10 cellular contexts compared by ENCODE assay signal in the genomic region with DNA sequence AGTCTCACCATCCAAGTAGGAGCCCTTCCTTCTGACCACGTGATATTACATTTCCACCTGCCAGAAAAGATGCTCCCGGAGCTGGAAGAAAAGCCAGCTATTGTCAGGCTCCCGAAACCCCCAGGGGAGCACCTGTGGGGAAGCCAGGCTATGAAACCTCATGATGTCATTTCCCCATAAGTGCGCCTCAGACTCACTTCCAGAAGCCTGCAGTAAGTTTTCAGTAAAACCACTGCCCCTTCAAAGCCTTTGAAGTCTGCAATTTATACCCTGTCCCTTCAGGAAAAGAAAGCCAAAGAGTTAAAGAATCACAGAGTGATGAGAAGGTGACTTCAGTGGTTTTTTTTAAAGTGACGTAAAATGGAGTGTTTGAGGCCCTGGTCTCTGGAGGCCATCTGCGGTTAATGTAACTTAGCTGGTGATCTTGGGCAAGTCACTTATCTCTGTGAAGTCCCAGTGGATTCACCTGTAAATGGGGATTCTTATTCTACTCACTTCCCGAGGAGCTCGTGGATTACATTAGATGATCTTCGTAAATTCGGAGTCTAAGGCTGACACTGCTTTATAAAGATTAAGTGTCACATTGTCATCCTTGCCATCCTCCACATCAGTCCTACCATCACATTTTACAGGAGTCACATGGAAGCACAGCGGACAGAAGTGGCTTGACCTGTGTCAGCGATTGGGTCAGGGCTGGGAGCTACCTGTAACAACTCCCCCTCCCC. TPM values are rescaled to one million over a fixed set of nuclear protein-coding genes. Genes with fewer than 3 reads are reported as not detected.
A peak's percentile ranks its signal among the peaks of the same experiment; 100 is the strongest.
DNase-seq lines count a peak whose midpoint lies in the region; ATAC-seq, FAIRE-seq and TF ChIP-seq lines count a peak whose summit lies in the region.
"Had no signal": no experiment of that assay in that cellular context is flagged by ENCODE, and none has a peak within 500 bp of the region (broad histone marks: within the 10 kb centered on the region; RNA-seq: fewer than 3 reads in every experiment).

No MANE protein-coding gene starts in this region.

- in situ Hi-C loops in K562 (cut with MboI): no loop called here

- H3K27me3 ChIP-seq in K562 (ENCODE audit: control insufficient read depth in 2 of 2, insufficient read depth in 2 of 2, low read length in 2 of 2): peaks cover 0 to 19% of the 10 kb centered on the region in 2 experiments; a peak in 3 of 5 replicates

- H3K27ac ChIP-seq in K562 (ENCODE audit: extremely low read depth, low read depth, low read length): no peak overlapping the region

- H2AFZ ChIP-seq in K562 (ENCODE audit: low read depth, low read length): no peak overlapping the region

- CTCF ChIA-PET in K562 (lab: Yijun Ruan, JAX; ENCODE audit: low intra/inter-chr PET ratio): no interaction called here

- TF ChIP-seq RAD21 in K562 (CRISPR knock-in tag; conservative IDR thresholded peaks at IDR 0.05 in 1 of 2, IDR thresholded peaks at IDR 0.05 in 1 of 2): no peak

- H3K4me3 ChIP-seq in K562: no peak overlapping the region

- no peak for TF ChIP-seq CTCF in K562 (IDR thresholded peaks at IDR 0.05 in 2 of 3, conservative IDR thresholded peaks at IDR 0.05 in 1 of 3; ENCODE audit: insufficient read depth in 2 of 3, low read depth in 1 of 3, low read length in 3 of 3)
- no peak for TF ChIP-seq CTCF in omental fat pad (IDR thresholded peaks at IDR 0.05)

- H3K4me2 ChIP-seq in K562 (ENCODE audit: insufficient read depth, low read length): no peak overlapping the region

- POLR2A ChIA-PET in K562 (lab: Yijun Ruan, JAX): no interaction called here

- FAIRE-seq in GM12891 (lab: Jason Lieb, UNC) (no peak), K562 (lab: Jason Lieb, UNC) (no peak)

- peaks cover 0 to 14% of the 10 kb centered on the region in 2 experiments; a peak in 2 of 5 replicates for H3K4me1 ChIP-seq in K562 (replicated peaks in 1 of 2; ENCODE audit: control insufficient read depth in 2 of 2, insufficient read depth in 2 of 2, low read length in 2 of 2)

- peak; percentile 43 for ATAC-seq in GM19463 (IDR thresholded peaks at IDR 0.05; ENCODE audit: unreplicated experiment)
- peak; percentile 54 for ATAC-seq in HG03103 (IDR thresholded peaks at IDR 0.05; ENCODE audit: low read depth, unreplicated experiment)
- ATAC-seq in K562: no peak
- no peak for ATAC-seq in omental fat pad (ENCODE audit: low FRiP score)

- no peaks in the 10 kb centered on the region for H4K20me1 ChIP-seq in K562 (replicated peaks; ENCODE audit: control insufficient read depth, insufficient read depth, low read length)

- no peaks in the 10 kb centered on the region for H3K9me1 ChIP-seq in K562 (ENCODE audit: control insufficient read depth, insufficient read depth, low read length)

- H3K36me3 ChIP-seq in K562 (ENCODE audit: control insufficient read depth, insufficient read depth, low read length): no peaks in the 10 kb centered on the region
- H3K36me3 ChIP-seq: suprapubic skin had no signal

- no peak overlapping the region for H3K9ac ChIP-seq in K562 (ENCODE audit: insufficient read depth in 1 of 2, low read depth in 2 of 2, low read length in 2 of 2)

- intact Hi-C loops in K562 (cut with micrococcal nuclease): loop anchor here (5.0 kb wide), 1 partner anchor 370 kb away; no protein-coding TSS in a partner anchor

- TF ChIP-seq POLR2A in GM12891 (IDR thresholded peaks at IDR 0.05; ENCODE audit: low read depth, low read length) (no peak), K562 (conservative IDR thresholded peaks at IDR 0.05) (no peak)

- no TSS peak for BruUV-seq in K562 (replicated peaks; lab: Mats Ljungman, UMichigan)

- DNase-seq in GM12891 (ENCODE audit: insufficient read length, low spot score) (peak; percentile 32), K562 (ENCODE audit: extremely low read depth in 1 of 4, low spot score in 3 of 4) (no peak), EL (no peak), NCI-H524 (lab: John Stamatoyannopoulos, UW) (no peak), omental fat pad (ENCODE audit: low spot score) (no peak), occipital lobe (lab: John Stamatoyannopoulos, UW) (no peak)
- DNase-seq: GDM1 had no signal

- TF ChIP-seq EP300 in K562 (IDR thresholded peaks at IDR 0.05; ENCODE audit: low read length): no peak

- no peaks in the 10 kb centered on the region for H3K9me3 ChIP-seq in K562 (replicated peaks; ENCODE audit: control insufficient read depth, insufficient read depth, low read depth, low read length)
- H3K9me3 ChIP-seq: suprapubic skin had no signal

- H3K79me2 ChIP-seq in K562 (ENCODE audit: control insufficient read depth, insufficient read depth, low read length): no peaks in the 10 kb centered on the region

- 3% methylated on average over 12 of the region's 12 CpGs for WGBS in K562 (ENCODE audit: insufficient coverage, low coverage, missing lambda C conversion rate)

TF ChIP-seq in GM12891, 5 proteins besides CTCF, POLR2A, EP300 and RAD21:
- TF ChIP-seq POU2F2 (IDR thresholded peaks at IDR 0.05; ENCODE audit: low read depth, low read length) (0 out of 2 replicates have a peak, but pooled peaks have one; percentile 27), POLR2AphosphoS5 (IDR thresholded peaks at IDR 0.05; ENCODE audit: low read depth, low read length) (no peak), SPI1 (IDR thresholded peaks at IDR 0.05; ENCODE audit: low read depth, low read length) (peak; percentile 66)

TF ChIP-seq in K562, 482 proteins besides CTCF, POLR2A, EP300 and RAD21:
- TF ChIP-seq TFE3 (CRISPR knock-in tag; IDR thresholded peaks at IDR 0.05): peak; percentile 38
- TF ChIP-seq, protein P1, sequence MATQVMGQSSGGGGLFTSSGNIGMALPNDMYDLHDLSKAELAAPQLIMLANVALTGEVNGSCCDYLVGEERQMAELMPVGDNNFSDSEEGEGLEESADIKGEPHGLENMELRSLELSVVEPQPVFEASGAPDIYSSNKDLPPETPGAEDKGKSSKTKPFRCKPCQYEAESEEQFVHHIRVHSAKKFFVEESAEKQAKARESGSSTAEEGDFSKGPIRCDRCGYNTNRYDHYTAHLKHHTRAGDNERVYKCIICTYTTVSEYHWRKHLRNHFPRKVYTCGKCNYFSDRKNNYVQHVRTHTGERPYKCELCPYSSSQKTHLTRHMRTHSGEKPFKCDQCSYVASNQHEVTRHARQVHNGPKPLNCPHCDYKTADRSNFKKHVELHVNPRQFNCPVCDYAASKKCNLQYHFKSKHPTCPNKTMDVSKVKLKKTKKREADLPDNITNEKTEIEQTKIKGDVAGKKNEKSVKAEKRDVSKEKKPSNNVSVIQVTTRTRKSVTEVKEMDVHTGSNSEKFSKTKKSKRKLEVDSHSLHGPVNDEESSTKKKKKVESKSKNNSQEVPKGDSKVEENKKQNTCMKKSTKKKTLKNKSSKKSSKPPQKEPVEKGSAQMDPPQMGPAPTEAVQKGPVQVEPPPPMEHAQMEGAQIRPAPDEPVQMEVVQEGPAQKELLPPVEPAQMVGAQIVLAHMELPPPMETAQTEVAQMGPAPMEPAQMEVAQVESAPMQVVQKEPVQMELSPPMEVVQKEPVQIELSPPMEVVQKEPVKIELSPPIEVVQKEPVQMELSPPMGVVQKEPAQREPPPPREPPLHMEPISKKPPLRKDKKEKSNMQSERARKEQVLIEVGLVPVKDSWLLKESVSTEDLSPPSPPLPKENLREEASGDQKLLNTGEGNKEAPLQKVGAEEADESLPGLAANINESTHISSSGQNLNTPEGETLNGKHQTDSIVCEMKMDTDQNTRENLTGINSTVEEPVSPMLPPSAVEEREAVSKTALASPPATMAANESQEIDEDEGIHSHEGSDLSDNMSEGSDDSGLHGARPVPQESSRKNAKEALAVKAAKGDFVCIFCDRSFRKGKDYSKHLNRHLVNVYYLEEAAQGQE (CRISPR knock-in tag; IDR thresholded peaks at IDR 0.05; ENCODE audit: low read depth): no peak

RNA-seq across cellular contexts. Expression of gene SEMA6A, which starts 2.6 kb away (rescaled TPM):
- polyA plus RNA-seq in GM12891 (2012; ENCODE audit: low read depth, missing spikeins): 1.6 TPM
- not detected in 2 replicates for total RNA-seq in K562 (2011; cell fraction: chromatin; rRNA removed; ENCODE audit: low replicate concordance)
- total RNA-seq in K562 (2011; cell fraction: nucleolus; rRNA removed): not detected in 2 replicates
- total RNA-seq in K562 (2011; cell fraction: nucleoplasm; rRNA removed): not detected in 2 replicates
- total RNA-seq in K562 (2014; rRNA removed) (not detected in 2 replicates), K562 (2014; rRNA removed; fragmentation: Illumina TruSeq; extraction: Trizol) (not detected in 2 replicates), K562 (2015; rRNA removed; fragmentation: Illumina TruSeq; extraction: Trizol) (0.25 TPM in 1 of 2 replicates, not detected in the other), K562 (2021) (0.42 and 0.56 TPM in 2 replicates), omental fat pad (10 to 100 TPM; 21.3 to 70.3 (median 40.9) TPM), occipital lobe (24.2 TPM)
- polyA plus RNA-seq in K562 (2011; rRNA removed) (not detected in 2 replicates), K562 (2014; fragmentation: Illumina TruSeq; extraction: Trizol) (not detected in 2 replicates), K562 (2014; fragmentation: Nextera tagmentation; extraction: Ambion mirVana) (under 1 TPM; 0.04 to 0.10 TPM), K562 (2014; rRNA removed) (not detected in 2 replicates)
- not detected in 2 replicates for polyA plus RNA-seq in K562 (2011; cell fraction: cytosol; rRNA removed)
- polyA plus RNA-seq in K562 (2011; cell fraction: nucleus; rRNA removed): 0.06 TPM in 2 replicates
- polyA plus RNA-seq in K562 (2012): 1.2 and 1.5 TPM in 2 replicates
- polyA minus RNA-seq in K562 (2011; rRNA and poly(A)+ RNA removed): not detected in 2 replicates
- polyA minus RNA-seq in K562 (2011; cell fraction: cytosol; rRNA and poly(A)+ RNA removed): not detected in 2 replicates
- polyA minus RNA-seq in K562 (2011; cell fraction: nucleus; rRNA and poly(A)+ RNA removed): not detected in 2 replicates

Comparison
In these comparisons a context has a peak if more than half of its experiments do, and no peak if none do; other contexts are left out.
1. ATAC-seq: peak in GM19463 (single experiment) and HG03103 (single experiment); none in K562 (single experiment) and omental fat pad (single experiment).
2. RNA of gene SEMA6A, which starts 2.6 kb away (total RNA-seq): 21.3 to 70.3 TPM in omental fat pad and 24.2 TPM in occipital lobe (single experiment); 0.25 to 0.56 TPM in K562; every median in the first group is over 10 times any median in the second.